8 cellular contexts compared by ENCODE assay signal in genomic region chr7:47266131-47266706, GRCh38.
A peak's percentile ranks its signal among the peaks of the same experiment; 100 is the strongest.
DNase-seq lines count a peak whose midpoint lies in the region; ATAC-seq, FAIRE-seq and TF ChIP-seq lines count a peak whose summit lies in the region.

No MANE protein-coding gene starts in this region.

- no peaks in the 10 kb centered on the region for H3K79me2 ChIP-seq in astrocyte (ENCODE audit: insufficient read depth, low read length)

- peak overlapping the region; percentile 73 for H3K27ac Mint-ChIP-seq in astrocyte (ENCODE audit: unreplicated experiment)

- TF ChIP-seq CTCF in astrocyte (IDR thresholded peaks at IDR 0.05; ENCODE audit: insufficient read depth, low read depth, low read length) (peak; percentile 96), retinal pigment epithelial cell (conservative IDR thresholded peaks at IDR 0.05; ENCODE audit: low read depth, low read length) (peak; percentile 93)

- H4K20me1 ChIP-seq in astrocyte (ENCODE audit: insufficient read depth, low read length): no peaks in the 10 kb centered on the region

- H3K36me3 Mint-ChIP-seq in astrocyte (ENCODE audit: low read depth, unreplicated experiment): peaks cover 2% of the 10 kb centered on the region

- peaks cover 5% of the 10 kb centered on the region for H3K9me3 Mint-ChIP-seq in astrocyte (ENCODE audit: unreplicated experiment)

- no peak overlapping the region for H3K4me3 ChIP-seq in NT2/D1 (ENCODE audit: insufficient read length, low read depth)
- no peak overlapping the region for H3K4me3 ChIP-seq in astrocyte (ENCODE audit: insufficient read depth, low read depth, low read length)
- no peak overlapping the region for H3K4me3 ChIP-seq in retinal pigment epithelial cell (ENCODE audit: low read length)

- peaks cover 25% of the 10 kb centered on the region for H3K4me1 Mint-ChIP-seq in astrocyte (ENCODE audit: low read depth, unreplicated experiment)

- no peak overlapping the region for H3K9ac ChIP-seq in NT2/D1 (ENCODE audit: insufficient read length, low read depth)
- H3K9ac ChIP-seq in astrocyte (ENCODE audit: low read length): no peak overlapping the region

- H3K36me3 ChIP-seq in NT2/D1 (ENCODE audit: insufficient read depth, insufficient read length, low read length) (no peaks in the 10 kb centered on the region), astrocyte (ENCODE audit: insufficient read depth, low read length) (no peaks in the 10 kb centered on the region)

- ATAC-seq in GM19351 (IDR thresholded peaks at IDR 0.05; ENCODE audit: unreplicated experiment): peak; percentile 94
- peak; percentile 82 for ATAC-seq in HG03460 (IDR thresholded peaks at IDR 0.05; ENCODE audit: unreplicated experiment)

- H3K4me3 Mint-ChIP-seq in astrocyte (ENCODE audit: unreplicated experiment): no peak overlapping the region

- H3K4me1 ChIP-seq in NT2/D1 (ENCODE audit: insufficient read depth, insufficient read length) (no peaks in the 10 kb centered on the region), astrocyte (ENCODE audit: insufficient read depth, low read length) (peaks cover 2% of the 10 kb centered on the region)

- no peak overlapping the region for H3K27ac ChIP-seq in astrocyte (ENCODE audit: low read depth, low read length)

- peak; percentile 48 for DNase-seq in DMS114 treated with DMSO at 0.1 percent for 48 hours (lab: John Stamatoyannopoulos, UW; ENCODE audit: unreplicated experiment)
- peak; percentile 70 for DNase-seq in NT2/D1 (ENCODE audit: low read depth, low spot score)
- peak; percentile 87 for DNase-seq in astrocyte (ENCODE audit: low read depth)
- DNase-seq in hypothalamus (lab: John Stamatoyannopoulos, UW): peak in 35 of 51 donors; percentile 7 to 67 (median 33)
- no peak for DNase-seq in retinal pigment epithelial cell (ENCODE audit: low read depth)
- no peak for DNase-seq in NCI-H2227 (lab: John Stamatoyannopoulos, UW; ENCODE audit: unreplicated experiment)

- no peak overlapping the region for H2AFZ ChIP-seq in astrocyte (ENCODE audit: low read depth, low read length)

- H3K27me3 Mint-ChIP-seq in astrocyte (ENCODE audit: low read depth, unreplicated experiment): no peaks in the 10 kb centered on the region

- H3K27me3 ChIP-seq in NT2/D1 (ENCODE audit: insufficient read depth, insufficient read length) (no peaks in the 10 kb centered on the region), astrocyte (ENCODE audit: insufficient read depth, low read length) (no peaks in the 10 kb centered on the region)

- H3K4me2 ChIP-seq in astrocyte (ENCODE audit: low read length): no peak overlapping the region

- peak; percentile 74 for FAIRE-seq in astrocyte (lab: Jason Lieb, UNC)

- H3K9me3 ChIP-seq in NT2/D1 (ENCODE audit: insufficient read depth, low read length) (no peaks in the 10 kb centered on the region), astrocyte (ENCODE audit: insufficient read depth, low read depth, low read length) (no peaks in the 10 kb centered on the region)

Comparison
In these comparisons a context has a peak if more than half of its experiments do, and no peak if none do; other contexts are left out.
1. DNase-seq: peak in DMS114 treated with DMSO at 0.1 percent for 48 hours (single experiment), NT2/D1 (single experiment), astrocyte (single experiment) and hypothalamus (35 of 51); none in retinal pigment epithelial cell (single experiment) and NCI-H2227 (single experiment).